In the genomic region with DNA sequence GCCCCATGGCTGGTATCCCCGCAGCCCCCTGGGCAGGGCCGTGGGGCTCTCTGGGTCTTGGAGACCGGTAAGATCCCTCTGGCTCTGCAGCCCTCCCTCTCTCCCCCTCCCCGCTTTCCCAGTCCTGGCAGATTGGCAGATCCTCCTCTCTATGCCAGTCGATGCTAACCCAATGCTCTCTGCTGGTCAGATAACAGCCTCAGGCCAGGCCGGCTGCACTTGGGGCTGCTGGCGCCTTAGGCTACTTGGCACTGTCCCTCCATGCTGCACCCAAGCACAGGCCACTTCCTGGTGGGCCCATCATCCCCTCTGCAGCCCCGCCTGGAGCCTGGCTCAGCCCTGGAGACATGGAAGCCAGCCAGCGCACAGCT, we compare ENCODE assay signal across 18 cellular contexts.
"Had no signal": no experiment of that assay in that cellular context is flagged by ENCODE, and none has a peak within 500 bp of the region (broad histone marks: within the 10 kb centered on the region; RNA-seq: fewer than 3 reads in every experiment).

No MANE protein-coding gene starts in this region.

- H3K27ac Mint-ChIP-seq: dendritic cell treated with granulocyte-macrophage colony-stimulating factor and Interleukin-4, amounts not matched to agents 40 ng/mL and 50 ng/mL, for 4 days; naive thymus-derived CD4-positive, alpha-beta T cell; progenitor cell of endocrine pancreas had no signal

- ATAC-seq: gastroesophageal sphincter; left colon; naive thymus-derived CD4-positive, alpha-beta T cell; pancreas; right cardiac atrium had no signal

- H3K27me3 Mint-ChIP-seq: naive thymus-derived CD4-positive, alpha-beta T cell; progenitor cell of endocrine pancreas had no signal

- H3K36me3 Mint-ChIP-seq: naive thymus-derived CD4-positive, alpha-beta T cell had no signal

- H3K4me1 ChIP-seq: pancreas, tibial artery, uterus had no signal

- H3K36me3 ChIP-seq: esophagus squamous epithelium, gastroesophageal sphincter, pancreas, suprapubic skin, tibial artery, upper lobe of left lung, uterus had no signal

- H3K27me3 ChIP-seq: esophagus squamous epithelium, pancreas, suprapubic skin, upper lobe of left lung, uterus had no signal

- H3K4me3 Mint-ChIP-seq: dendritic cell treated with granulocyte-macrophage colony-stimulating factor and Interleukin-4, amounts not matched to agents 40 ng/mL and 50 ng/mL, for 4 days; naive thymus-derived CD4-positive, alpha-beta T cell had no signal

- H3K27ac ChIP-seq: esophagus squamous epithelium, gastroesophageal sphincter, pancreas, suprapubic skin, tibial artery, upper lobe of left lung, uterus had no signal

- H3K9me3 ChIP-seq: esophagus squamous epithelium, gastroesophageal sphincter, pancreas, suprapubic skin, tibial artery, upper lobe of left lung, uterus had no signal

- H3K4me3 ChIP-seq: esophagus squamous epithelium, gastroesophageal sphincter, pancreas, smooth muscle cell, suprapubic skin, tibial artery, upper lobe of left lung, uterus had no signal

- H3K4me2 ChIP-seq: smooth muscle cell had no signal

- H3K9me3 Mint-ChIP-seq: dendritic cell treated with granulocyte-macrophage colony-stimulating factor and Interleukin-4, amounts not matched to agents 40 ng/mL and 50 ng/mL, for 4 days had no signal

- DNase-seq: esophagus squamous epithelium; foreskin fibroblast; glutamatergic neuron; left colon; naive thymus-derived CD4-positive, alpha-beta T cell; nucleus accumbens; pancreas; stimulated activated CD4-positive, alpha-beta T cell treated with anti-CD3 and anti-CD28 coated beads, Interleukin-2, amount 100 ng/mL, for 48 hours; stimulated activated naive CD4-positive, alpha-beta T cell treated with Interleukin-2 at 50 U/mL for 16 hours; tibial artery; upper lobe of left lung; uterus had no signal
